ENCODE assay signal across 8 cellular contexts in the genomic region with DNA sequence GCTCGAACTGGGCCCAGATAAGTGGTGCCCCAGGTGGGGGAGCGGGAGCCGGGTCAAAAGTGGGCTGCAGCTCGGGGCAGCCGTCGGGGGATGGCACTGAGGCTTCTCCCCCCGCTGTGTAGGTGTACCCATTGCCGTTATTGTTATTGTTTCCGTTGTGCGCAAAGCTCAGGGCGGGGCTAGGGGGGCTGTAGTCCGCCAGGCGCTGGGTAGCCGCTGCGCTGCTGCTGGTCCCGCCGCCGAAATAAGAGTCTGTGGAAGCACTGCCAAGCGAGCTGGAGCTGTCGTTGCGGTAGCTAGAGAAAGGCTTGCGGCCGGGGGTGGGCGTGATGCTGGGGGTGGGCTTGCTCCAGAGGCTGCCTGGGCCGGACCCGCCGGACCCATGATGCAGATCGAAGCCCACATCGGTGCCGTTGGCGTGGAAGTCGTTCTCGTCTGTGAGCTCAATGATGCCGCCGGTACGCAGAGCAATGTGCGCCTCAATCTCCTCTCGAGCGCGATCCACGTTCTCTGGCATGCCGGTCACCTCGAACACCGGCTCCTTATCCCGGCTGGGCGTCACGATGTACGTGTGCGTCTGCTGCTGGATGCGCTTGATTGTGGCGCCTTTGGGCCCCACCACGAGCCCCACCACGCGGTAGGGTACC. TPM values are rescaled to one million over a fixed set of nuclear protein-coding genes. Genes with fewer than 3 reads are reported as not detected.
DNase-seq lines count a peak whose midpoint lies in the region; ATAC-seq and TF ChIP-seq lines count a peak whose summit lies in the region.

No MANE protein-coding gene starts in this region.

- H2AK5ac ChIP-seq in trophoblast cell (ENCODE audit: low read length): no peak overlapping the region

- no peak overlapping the region for H4K91ac ChIP-seq in trophoblast cell (ENCODE audit: low read depth, low read length)

- H2AFZ ChIP-seq in fibroblast of lung (ENCODE audit: low read length) (peak overlapping the region; percentile 76), trophoblast cell (ENCODE audit: insufficient read depth, low read length, poor library complexity) (no peak overlapping the region)

- no peaks in the 10 kb centered on the region for H3K36me3 Mint-ChIP-seq in T-helper 2 cell treated with Interferon-gamma antibody and Interleukin-4, amounts not matched to agents 5 μg/mL and 100 μg/mL, for 36 hours (ENCODE audit: low read depth)

- H3K4me1 Mint-ChIP-seq in T-helper 2 cell treated with Interferon-gamma antibody and Interleukin-4, amounts not matched to agents 5 μg/mL and 100 μg/mL, for 36 hours (ENCODE audit: low read depth): peaks cover 9% of the 10 kb centered on the region

- H2BK120ac ChIP-seq in trophoblast cell (ENCODE audit: insufficient read depth, low read length, poor library complexity): no peak overlapping the region

- H3K27ac ChIP-seq in fibroblast of lung (ENCODE audit: insufficient read depth, low read length): peak overlapping the region; percentile 72
- H3K27ac ChIP-seq in trophoblast cell (ENCODE audit: low read depth, low read length): no peak overlapping the region

- H3K27me3 ChIP-seq in fibroblast of lung (ENCODE audit: control insufficient read depth, insufficient read depth, low read length): peaks cover 6% of the 10 kb centered on the region
- peaks cover 26% of the 10 kb centered on the region for H3K27me3 ChIP-seq in trophoblast cell (ENCODE audit: insufficient read depth, low read length)

- H3K4me3 ChIP-seq in fibroblast of lung (replicated peaks in 1 of 4; ENCODE audit: control extremely low read depth in 1 of 4, insufficient read depth in 1 of 4, low read depth in 3 of 4, low read length in 4 of 4) (peak overlapping the region; percentile 72 to 90 (median 80)), trophoblast cell (ENCODE audit: low read depth, low read length) (peak overlapping the region; percentile 82)

- H3K4ac ChIP-seq in trophoblast cell (ENCODE audit: low read depth, low read length): no peak overlapping the region

- no peak overlapping the region for H3K27ac Mint-ChIP-seq in T-helper 2 cell treated with Interferon-gamma antibody and Interleukin-4, amounts not matched to agents 5 μg/mL and 100 μg/mL, for 36 hours

- H4K12ac ChIP-seq in trophoblast cell (ENCODE audit: low read depth, low read length): no peak overlapping the region

- H3K9ac ChIP-seq in fibroblast of lung (ENCODE audit: insufficient read depth, low read length) (peak overlapping the region; percentile 77), trophoblast cell (ENCODE audit: low read length) (peak overlapping the region; percentile 8)

- H3K4me1 ChIP-seq in fibroblast of lung (ENCODE audit: control insufficient read depth, extremely low read depth, insufficient read depth, low read length) (no peaks in the 10 kb centered on the region), trophoblast cell (ENCODE audit: control insufficient read depth in 1 of 2, insufficient read depth in 2 of 2, low read length in 2 of 2) (peaks cover 7 to 13% of the 10 kb centered on the region in 2 experiments)

- H3K79me2 ChIP-seq in fibroblast of lung (ENCODE audit: control insufficient read depth, insufficient read depth, low read length): peaks cover 13% of the 10 kb centered on the region
- H3K79me2 ChIP-seq in trophoblast cell (ENCODE audit: control insufficient read depth, insufficient read depth, low read length, poor library complexity): peaks cover 3% of the 10 kb centered on the region

- WGBS in trophoblast cell (ENCODE audit: extremely low coverage, insufficient coverage, insufficient read length): no CpG with 5 or more reads among the region's 54 CpGs

- H3K27me3 Mint-ChIP-seq in T-helper 2 cell treated with Interferon-gamma antibody and Interleukin-4, amounts not matched to agents 5 μg/mL and 100 μg/mL, for 36 hours (ENCODE audit: low read depth): peaks cover 26% of the 10 kb centered on the region

- H3K36me3 ChIP-seq in fibroblast of lung (ENCODE audit: control insufficient read depth, insufficient read depth, low read length) (peaks cover 2% of the 10 kb centered on the region), trophoblast cell (ENCODE audit: control insufficient read depth in 1 of 2, insufficient read depth in 2 of 2, low read length in 2 of 2) (peaks cover 10% of the 10 kb centered on the region in 2 experiments)

- H4K8ac ChIP-seq in trophoblast cell (ENCODE audit: low read depth, low read length): no peak overlapping the region

- no peaks in the 10 kb centered on the region for H4K20me1 ChIP-seq in fibroblast of lung (ENCODE audit: control insufficient read depth, extremely low read depth, insufficient read depth, low read length)

- H3K4me2 ChIP-seq in fibroblast of lung (ENCODE audit: extremely low read depth, insufficient read depth, low read length): peak overlapping the region; percentile 92
- peak overlapping the region; percentile 82 for H3K4me2 ChIP-seq in trophoblast cell (ENCODE audit: low read length)

- H2BK12ac ChIP-seq in trophoblast cell (ENCODE audit: low read length): no peak overlapping the region

- no peak overlapping the region for H2BK5ac ChIP-seq in trophoblast cell (ENCODE audit: low read depth, low read length, poor library complexity)

- H3K14ac ChIP-seq in trophoblast cell (ENCODE audit: low read length): no peak overlapping the region

- no peak for ATAC-seq in HG02885 (IDR thresholded peaks at IDR 0.05; ENCODE audit: poor library complexity, unreplicated experiment)
- no peak for ATAC-seq in HG03025 (IDR thresholded peaks at IDR 0.05; ENCODE audit: low FRiP score, unreplicated experiment)

- H3K23ac ChIP-seq in trophoblast cell (ENCODE audit: low read length): no peak overlapping the region

- peaks cover 11% of the 10 kb centered on the region for H3K79me1 ChIP-seq in trophoblast cell (ENCODE audit: low read length)

- peak overlapping the region; percentile 86 for H3K4me3 Mint-ChIP-seq in T-helper 2 cell treated with Interferon-gamma antibody and Interleukin-4, amounts not matched to agents 5 μg/mL and 100 μg/mL, for 36 hours

- H3K9me3 ChIP-seq in fibroblast of lung (ENCODE audit: control insufficient read depth, insufficient read depth, low read depth, low read length) (no peaks in the 10 kb centered on the region), trophoblast cell (ENCODE audit: insufficient read depth, low read depth, low read length) (peaks cover 9% of the 10 kb centered on the region)

- peak; percentile 16 for DNase-seq in EH (ENCODE audit: low read depth)
- DNase-seq in T-helper 2 cell treated with Interferon-gamma antibody and Interleukin-4, amounts not matched to agents 5 μg/mL and 100 μg/mL, for 36 hours (ENCODE audit: low spot score): no peak
- peak in 1 of 2 donors; percentile 15 for DNase-seq in fibroblast of lung (ENCODE audit: low read depth in 2 of 2)
- peak in 1 of 2 donors; percentile 11 for DNase-seq in trophoblast cell
- no peak for DNase-seq in stimulated activated CD4-positive, alpha-beta T cell treated with anti-CD3 and anti-CD28 coated beads, Interleukin-4, amount 100 ng/mL, for 24 hours
- no peak for DNase-seq in stimulated activated naive CD4-positive, alpha-beta T cell treated with Interleukin-2 at 50 U/mL for 16 hours (lab: John Stamatoyannopoulos, UW)

- no peak for TF ChIP-seq CTCF in fibroblast of lung (conservative IDR thresholded peaks at IDR 0.05 in 1 of 2, IDR thresholded peaks at IDR 0.05 in 1 of 2; ENCODE audit: low read depth in 1 of 2, low read length in 2 of 2)

- H3K18ac ChIP-seq in trophoblast cell (ENCODE audit: low read length): peak overlapping the region; percentile 13

- H3K9me3 Mint-ChIP-seq in T-helper 2 cell treated with Interferon-gamma antibody and Interleukin-4, amounts not matched to agents 5 μg/mL and 100 μg/mL, for 36 hours: no peaks in the 10 kb centered on the region

RNA-seq across cellular contexts. Expression of a gene that starts 2.0 kb away (rescaled TPM):
- 5.9 and 8.1 TPM in 2 replicates for total RNA-seq in fibroblast of lung
- polyA plus RNA-seq in fibroblast of lung: 2.2 and 2.6 TPM in 2 replicates
- 3.0 and 3.7 TPM in 2 replicates for polyA plus RNA-seq in fibroblast of lung (2012)
- polyA minus RNA-seq in fibroblast of lung (ENCODE audit: low replicate concordance): 1.2 and 2.9 TPM in 2 replicates
- polyA plus RNA-seq in trophoblast cell (2013): 4.6 and 4.8 TPM in 2 replicates
